In genomic region chr1:209427277-209427676, GRCh38 we compare ENCODE assay signal across 20 cellular contexts.
"Had no signal": no experiment of that assay in that cellular context is flagged by ENCODE, and none has a peak within 500 bp of the region (broad histone marks: within the 10 kb centered on the region; RNA-seq: fewer than 3 reads in every experiment).

No MANE protein-coding gene starts in this region.

- ATAC-seq: gastroesophageal sphincter; left cardiac atrium; lower lobe of right lung; naive thymus-derived CD4-positive, alpha-beta T cell; psoas muscle; right lobe of liver; stimulated activated memory B cell treated with anti-CD40 and anti-IgM and Interleukin-4, amounts not matched to agents 10 μg/mL and 1 μg/mL and 100 μg/mL, for 72 hours had no signal

- H3K36me3 Mint-ChIP-seq: activated naive CD4-positive, alpha-beta T cell treated with anti-CD3 and anti-CD28 coated beads, Interleukin-2, amount 50 U/mL, for 24 hours; brain; naive thymus-derived CD4-positive, alpha-beta T cell; stimulated activated memory B cell treated with anti-CD40 and anti-IgM and Interleukin-4, amounts not matched to agents 10 μg/mL and 1 μg/mL and 100 μg/mL, for 72 hours had no signal

- DNase-seq: activated CD4-positive, alpha-beta T cell treated with anti-CD3 and anti-CD28 coated beads, Interleukin-2, amount 50 U/mL, for 4 hours; activated CD4-positive, CD25-positive, alpha-beta regulatory T cell treated with anti-CD3 and anti-CD28 coated beads, Interleukin-2, amount 50 U/mL, for 72 hours; activated T-cell treated with anti-CD3 and anti-CD28 coated beads, Interleukin-2, amount 50 U/mL, for 1 hour; dorsolateral prefrontal cortex; hippocampal formation; left cardiac atrium; lower lobe of right lung; naive thymus-derived CD4-positive, alpha-beta T cell; psoas muscle; right lobe of liver; spleen; stimulated activated CD4-positive, alpha-beta T cell treated with anti-CD3 and anti-CD28 coated beads, Interleukin-1b, Interleukin-23, amount 100 ng/mL, for 48 hours; SW 1271; transverse colon had no signal

- H3K4me3 Mint-ChIP-seq: activated naive CD4-positive, alpha-beta T cell treated with anti-CD3 and anti-CD28 coated beads, Interleukin-2, amount 50 U/mL, for 24 hours; naive thymus-derived CD4-positive, alpha-beta T cell; stimulated activated memory B cell treated with anti-CD40 and anti-IgM and Interleukin-4, amounts not matched to agents 10 μg/mL and 1 μg/mL and 100 μg/mL, for 72 hours; T-helper 2 cell treated with Interferon-gamma antibody and Interleukin-4, amounts not matched to agents 5 μg/mL and 100 μg/mL, for 36 hours had no signal

- H3K27ac ChIP-seq: dorsolateral prefrontal cortex, gastroesophageal sphincter, lower lobe of right lung, neutrophil, psoas muscle, right lobe of liver, spleen, transverse colon had no signal

- H3K27me3 ChIP-seq: right lobe of liver, transverse colon had no signal

- H3K9me3 Mint-ChIP-seq: activated naive CD4-positive, alpha-beta T cell treated with anti-CD3 and anti-CD28 coated beads, Interleukin-2, amount 50 U/mL, for 24 hours; naive thymus-derived CD4-positive, alpha-beta T cell; stimulated activated memory B cell treated with anti-CD40 and anti-IgM and Interleukin-4, amounts not matched to agents 10 μg/mL and 1 μg/mL and 100 μg/mL, for 72 hours; T-helper 2 cell treated with Interferon-gamma antibody and Interleukin-4, amounts not matched to agents 5 μg/mL and 100 μg/mL, for 36 hours had no signal

- H3K4me1 ChIP-seq: gastroesophageal sphincter, lower lobe of right lung, psoas muscle, right lobe of liver, spleen, transverse colon had no signal

- H3K36me3 ChIP-seq: gastroesophageal sphincter, lower lobe of right lung, neutrophil, right lobe of liver, spleen, transverse colon had no signal

- H3K9me3 ChIP-seq: gastroesophageal sphincter, lower lobe of right lung, neutrophil, psoas muscle, right lobe of liver, spleen, transverse colon had no signal

- H3K4me1 Mint-ChIP-seq: activated naive CD4-positive, alpha-beta T cell treated with anti-CD3 and anti-CD28 coated beads, Interleukin-2, amount 50 U/mL, for 24 hours; stimulated activated memory B cell treated with anti-CD40 and anti-IgM and Interleukin-4, amounts not matched to agents 10 μg/mL and 1 μg/mL and 100 μg/mL, for 72 hours had no signal

- H3K4me3 ChIP-seq: dorsolateral prefrontal cortex, gastroesophageal sphincter, lower lobe of right lung, psoas muscle, right lobe of liver, spleen, transverse colon had no signal

- H3K27ac Mint-ChIP-seq: naive thymus-derived CD4-positive, alpha-beta T cell; stimulated activated memory B cell treated with anti-CD40 and anti-IgM and Interleukin-4, amounts not matched to agents 10 μg/mL and 1 μg/mL and 100 μg/mL, for 72 hours; T-helper 2 cell treated with Interferon-gamma antibody and Interleukin-4, amounts not matched to agents 5 μg/mL and 100 μg/mL, for 36 hours had no signal
